Comparison of ENCODE assay signal across 8 cellular contexts in the genomic region with DNA sequence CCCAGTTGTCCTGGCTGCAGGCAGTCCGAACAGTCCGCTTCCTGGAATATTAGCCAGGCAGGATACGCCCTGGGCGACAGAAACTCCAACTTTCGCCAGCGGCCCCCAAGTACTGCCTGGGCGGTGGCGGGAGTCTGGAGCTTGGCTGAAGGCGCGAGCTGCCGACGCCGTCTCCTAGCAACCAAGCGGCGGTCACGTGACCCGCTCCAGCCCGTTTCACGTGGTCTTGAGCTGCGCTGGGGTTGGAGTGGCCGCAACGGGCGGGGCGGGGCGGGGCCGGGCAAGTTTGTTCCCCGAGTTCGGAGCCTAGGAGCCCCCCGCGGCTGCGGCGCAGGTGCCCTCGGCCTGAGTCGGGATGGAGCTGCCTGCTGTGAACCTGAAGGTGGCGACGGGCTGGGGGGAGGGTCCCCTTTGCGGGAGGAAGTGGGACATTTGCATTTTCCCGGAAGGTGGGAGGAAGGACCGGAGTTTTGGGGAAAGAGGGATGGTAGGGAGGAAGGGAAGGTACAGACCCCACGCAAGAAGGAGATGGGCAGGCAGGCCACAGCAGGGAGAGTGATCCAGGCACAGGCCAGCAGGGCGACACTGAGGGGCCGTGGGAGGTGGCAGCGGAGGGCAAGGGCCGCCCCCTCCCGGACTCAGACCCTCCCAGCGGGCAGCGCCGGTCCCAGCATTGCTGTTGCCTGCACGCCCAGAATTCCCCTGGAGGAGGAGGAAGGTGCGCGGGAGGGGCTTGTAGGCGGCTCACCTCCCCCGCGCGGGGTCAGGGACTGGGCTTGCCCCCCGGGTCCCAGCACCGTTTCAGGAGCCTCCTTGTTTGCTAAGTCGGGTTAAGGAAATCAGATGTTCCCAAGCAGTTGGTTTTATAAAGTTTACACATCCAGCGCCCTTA. TPM values are rescaled to one million over a fixed set of nuclear protein-coding genes. Genes with fewer than 3 reads are reported as not detected.
DNase-seq lines count a peak whose midpoint lies in the region; ATAC-seq, FAIRE-seq and TF ChIP-seq lines count a peak whose summit lies in the region.

A gene with protein sequence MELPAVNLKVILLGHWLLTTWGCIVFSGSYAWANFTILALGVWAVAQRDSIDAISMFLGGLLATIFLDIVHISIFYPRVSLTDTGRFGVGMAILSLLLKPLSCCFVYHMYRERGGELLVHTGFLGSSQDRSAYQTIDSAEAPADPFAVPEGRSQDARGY (plus strand): TSS at position 283 of the 892 bp plus-strand sequence. CDS start 73 bp downstream, at position 356.

- in situ Hi-C loops in HepG2 (cut with HindIII; ENCODE audit: extremely low pct_ligation_motif_present, low pct_unique_long_range_greater_than_20kb): no loop called here

- peak within 1 kb of the TSS; percentile 71 for H3K27ac ChIP-seq in HepG2 (ENCODE audit: extremely low read length, insufficient read depth, low read length)

- no peaks in the 10 kb centered on the region for H3K9me3 ChIP-seq in HepG2 (ENCODE audit: low read length)

- peak; percentile 68 for ATAC-seq in HG03354 (IDR thresholded peaks at IDR 0.05; ENCODE audit: poor library complexity, severe bottlenecking, unreplicated experiment)
- ATAC-seq in HepG2: peak; percentile 89

- TF ChIP-seq POLR2A in HepG2 (IDR thresholded peaks at IDR 0.05; ENCODE audit: insufficient read depth in 1 of 2, low read depth in 2 of 2, low read length in 2 of 2): peak; percentile 24 to 36; a peak in 1 of 4 replicates

- H3K9ac ChIP-seq in HepG2 (ENCODE audit: insufficient read depth, low read depth, low read length): peak within 1 kb of the TSS; percentile 75

- no peak for TF ChIP-seq RAD21 in HepG2 (CRISPR knock-in tag; IDR thresholded peaks at IDR 0.05)

- TF ChIP-seq EP300 in HepG2 (IDR thresholded peaks at IDR 0.05; ENCODE audit: low read depth in 2 of 2, low read length in 2 of 2): peak in 1 of 2 experiments; percentile 15; a peak in 1 of 4 replicates
- no peak for TF ChIP-seq EP300 in HepG2 (CRISPR knock-in tag; IDR thresholded peaks at IDR 0.05; ENCODE audit: borderline replicate concordance)

- peaks cover 0 to 3% of the 10 kb centered on the region in 2 experiments; a peak in 2 of 5 replicates for H3K27me3 ChIP-seq in HepG2 (ENCODE audit: control insufficient read depth in 1 of 2, insufficient read depth in 2 of 2, low read length in 2 of 2)

- intact Hi-C loops in HepG2 (cut with micrococcal nuclease; ENCODE audit: unreplicated experiment): no loop called here

- no peak within 1 kb of the TSS for H2AFZ ChIP-seq in HepG2 (ENCODE audit: low read length)

- peak within 1 kb of the TSS; percentile 86 to 99 (median 98) for H3K4me3 ChIP-seq in HepG2 (replicated peaks in 1 of 3; ENCODE audit: insufficient read depth in 1 of 3, low read depth in 2 of 3, low read length in 3 of 3)

- CTCF ChIA-PET in HepG2 (lab: Yijun Ruan, JAX; ENCODE audit: low intra/inter-chr PET ratio, low total read pairs): no interaction called here

- H3K79me2 ChIP-seq in HepG2 (ENCODE audit: insufficient read depth, low read length): no peaks in the 10 kb centered on the region

- POLR2A ChIA-PET in HepG2 (lab: Yijun Ruan, JAX): interaction anchor here (0.6 to 3.5 kb wide), 16 partner anchors 9 to 473 kb away, joined by 3 to 17 read pairs (median 4); a partner anchor contains a TSS

- H3K4me1 ChIP-seq in HepG2 (ENCODE audit: insufficient read depth, low read length): peaks cover 51% of the 10 kb centered on the region

- peak; percentile 45; the same call in 1 of the 2 replicates for TF ChIP-seq CTCF in HepG2 (CRISPR knock-in tag; IDR thresholded peaks at IDR 0.05)

- FAIRE-seq in HepG2 (lab: Jason Lieb, UNC): no peak

- WGBS in HepG2 (ENCODE audit: low lambda C conversion rate): 0% methylated on average over 16 of the region's 59 CpGs

- no peaks in the 10 kb centered on the region for H3K36me3 ChIP-seq in HepG2 (replicated peaks in 1 of 2; ENCODE audit: control insufficient read depth in 1 of 2, insufficient read depth in 2 of 2, low read length in 2 of 2)

- H3K4me2 ChIP-seq in HepG2 (ENCODE audit: low read depth, low read length): peak within 1 kb of the TSS; percentile 88

- peak; percentile 55 for DNase-seq in NK-92 treated with Interleukin-12 subunit alpha and Interleukin-12 subunit beta, amount 100 ng/mL, for 24 hours (lab: John Stamatoyannopoulos, UW)
- DNase-seq in NK-92 (lab: John Stamatoyannopoulos, UW; ENCODE audit: unreplicated experiment) (no peak), NCI-H69 (lab: John Stamatoyannopoulos, UW) (peak; percentile 94), dermis blood vessel endothelial cell (peak; percentile 95), HepG2 (ENCODE audit: low spot score) (peak; percentile 82)
- peak; percentile 70 to 84 for DNase-seq in activated CD4-positive, alpha-beta T cell treated with anti-CD3 and anti-CD28 coated beads, Interleukin-2, amount 50 U/mL, for 24 hours (ENCODE audit: low read depth in 1 of 2, low spot score in 1 of 2)
- DNase-seq in stimulated activated CD4-positive, alpha-beta T cell treated with anti-CD3 and anti-CD28 coated beads, Interleukin-2, amount 100 ng/mL, for 48 hours: peak; percentile 86 to 87

- BruUV-seq in HepG2 (replicated peaks; lab: Mats Ljungman, UMichigan): no TSS peak

- no peaks in the 10 kb centered on the region for H4K20me1 ChIP-seq in HepG2 (ENCODE audit: insufficient read depth, low read length)

TF ChIP-seq in HepG2, 621 proteins besides CTCF, POLR2A, EP300 and RAD21 (continues in another document):
- TF ChIP-seq RFX3 (CRISPR knock-in tag; IDR thresholded peaks at IDR 0.05): peak; percentile 95
- peak; percentile 98 for TF ChIP-seq RAD51 (IDR thresholded peaks at IDR 0.05; ENCODE audit: borderline replicate concordance)
- no peak for TF ChIP-seq ZNF746 (CRISPR knock-in tag; IDR thresholded peaks at IDR 0.05)
- peak; percentile 38; the same call in 1 of the 2 replicates for TF ChIP-seq ZNF343 (CRISPR knock-in tag; IDR thresholded peaks at IDR 0.05)
- TF ChIP-seq RCOR2 (CRISPR knock-in tag; IDR thresholded peaks at IDR 0.05): no peak

RNA-seq across cellular contexts. Expression of the gene that starts here (rescaled TPM):
- total RNA-seq in dermis blood vessel endothelial cell: 47.5 and 57.1 TPM in 2 replicates
- 15.7 and 32.0 TPM in 2 replicates for total RNA-seq in HepG2 (2016; rRNA removed; fragmentation: Illumina TruSeq; extraction: Trizol)
- total RNA-seq in HepG2 (2016; cell fraction: cytosol; rRNA removed; fragmentation: Illumina TruSeq; extraction: Trizol; ENCODE audit: low read depth): 18.6 and 25.8 TPM in 2 replicates
- total RNA-seq in HepG2 (2016; cell fraction: insoluble cytoplasmic fraction; rRNA removed; fragmentation: Illumina TruSeq; extraction: Trizol): 15.6 and 33.2 TPM in 2 replicates
- 23.1 and 27.7 TPM in 2 replicates for total RNA-seq in HepG2 (2016; cell fraction: membrane; rRNA removed; fragmentation: Illumina TruSeq; extraction: Trizol)
- 23.8 and 30.7 TPM in 2 replicates for total RNA-seq in HepG2 (2016; cell fraction: nucleus; rRNA removed; fragmentation: Illumina TruSeq; extraction: Trizol)
- polyA plus RNA-seq in HepG2 (2011; rRNA removed): 28.3 and 35.4 TPM in 2 replicates
- 29.2 and 46.7 TPM in 2 replicates for polyA plus RNA-seq in HepG2 (2011; cell fraction: cytosol; rRNA removed)
- polyA plus RNA-seq in HepG2 (2011; cell fraction: nucleus; rRNA removed): 39.3 TPM in 2 replicates
- 22.4 and 25.3 TPM in 2 replicates for polyA plus RNA-seq in HepG2 (2012)
- polyA plus RNA-seq in HepG2 (2016; cell fraction: cytosol; fragmentation: Illumina TruSeq; extraction: Trizol; ENCODE audit: low read depth): 25.0 and 27.3 TPM in 2 replicates
- polyA plus RNA-seq in HepG2 (2016; cell fraction: insoluble cytoplasmic fraction; fragmentation: Illumina TruSeq; extraction: Trizol; ENCODE audit: low read depth): 15.8 and 17.2 TPM in 2 replicates
- 26.4 and 29.2 TPM in 2 replicates for polyA plus RNA-seq in HepG2 (2016; cell fraction: membrane; fragmentation: Illumina TruSeq; extraction: Trizol; ENCODE audit: low read depth)
- polyA plus RNA-seq in HepG2 (2016; cell fraction: nucleus; fragmentation: Illumina TruSeq; extraction: Trizol; ENCODE audit: insufficient read depth, low read depth): 49.1 and 50.0 TPM in 2 replicates
- 34.5 and 53.9 TPM in 2 replicates for polyA minus RNA-seq in HepG2 (2011; rRNA and poly(A)+ RNA removed; ENCODE audit: low replicate concordance)
- polyA minus RNA-seq in HepG2 (2011; cell fraction: cytosol; rRNA and poly(A)+ RNA removed): 15.4 and 16.0 TPM in 2 replicates
- polyA minus RNA-seq in HepG2 (2011; cell fraction: nucleus; rRNA and poly(A)+ RNA removed): 8.0 and 8.6 TPM in 2 replicates
